1 cellular context compared by ENCODE assay signal in the genomic region with DNA sequence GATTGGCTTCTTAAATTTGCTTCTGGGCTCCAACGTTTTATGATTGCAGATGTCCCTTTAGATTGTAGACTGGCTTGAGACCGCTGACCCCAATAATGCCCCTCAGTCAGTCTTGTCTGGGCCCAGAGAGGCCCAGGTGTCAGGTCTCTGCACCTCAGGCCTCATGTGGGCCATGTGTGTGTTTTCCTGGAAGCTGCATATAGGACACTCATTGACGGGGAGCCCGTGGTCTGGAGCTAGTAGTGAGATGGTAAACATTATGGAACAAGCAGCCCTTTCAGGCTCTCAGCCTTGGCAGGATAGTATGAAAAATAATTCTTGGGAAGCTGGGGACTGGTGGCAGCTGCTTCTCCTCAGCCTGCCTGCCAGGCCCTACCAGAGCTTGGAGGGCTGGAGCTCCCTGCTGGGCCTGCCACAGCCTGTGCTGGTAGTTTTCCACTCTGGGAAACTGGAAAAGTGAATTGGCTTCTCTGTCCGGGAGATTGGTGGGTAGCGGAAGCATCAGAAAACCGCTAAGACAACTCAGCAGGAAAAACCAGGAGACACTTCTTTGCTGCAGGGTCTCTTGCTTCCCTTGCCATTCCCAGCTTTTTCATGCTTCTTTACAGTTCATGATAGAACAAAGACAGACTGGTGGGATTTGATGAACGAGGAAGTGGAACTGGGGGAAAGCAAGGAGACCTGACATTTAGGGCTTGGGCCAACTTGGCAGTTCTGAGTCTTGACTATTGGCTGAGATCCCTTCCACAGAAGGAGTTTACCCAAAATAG.
TF ChIP-seq lines count a peak whose summit lies in the region.

No MANE protein-coding gene starts in this region.

TF ChIP-seq in SK-N-SH treated with all-trans-retinoic acid at 6 μM for 48 hours, 23 proteins besides CTCF, POLR2A, EP300 and RAD21 (continued from another document):
- TF ChIP-seq, protein P1, sequence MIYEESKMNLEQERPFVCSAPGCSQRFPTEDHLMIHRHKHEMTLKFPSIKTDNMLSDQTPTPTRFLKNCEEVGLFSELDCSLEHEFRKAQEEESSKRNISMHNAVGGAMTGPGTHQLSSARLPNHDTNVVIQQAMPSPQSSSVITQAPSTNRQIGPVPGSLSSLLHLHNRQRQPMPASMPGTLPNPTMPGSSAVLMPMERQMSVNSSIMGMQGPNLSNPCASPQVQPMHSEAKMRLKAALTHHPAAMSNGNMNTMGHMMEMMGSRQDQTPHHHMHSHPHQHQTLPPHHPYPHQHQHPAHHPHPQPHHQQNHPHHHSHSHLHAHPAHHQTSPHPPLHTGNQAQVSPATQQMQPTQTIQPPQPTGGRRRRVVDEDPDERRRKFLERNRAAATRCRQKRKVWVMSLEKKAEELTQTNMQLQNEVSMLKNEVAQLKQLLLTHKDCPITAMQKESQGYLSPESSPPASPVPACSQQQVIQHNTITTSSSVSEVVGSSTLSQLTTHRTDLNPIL (CRISPR knock-in tag; IDR thresholded peaks at IDR 0.05; ENCODE audit: low read depth) = no peak
